34 cellular contexts compared by ENCODE assay signal in genomic region chr11:63527667-63528066, GRCh38. TPM values are rescaled to one million over a fixed set of nuclear protein-coding genes. Genes with fewer than 3 reads are reported as not detected.
DNase-seq lines count a peak whose midpoint lies in the region; ATAC-seq, FAIRE-seq and TF ChIP-seq lines count a peak whose summit lies in the region.
"Had no signal": no experiment of that assay in that cellular context is flagged by ENCODE, and none has a peak within 500 bp of the region (broad histone marks: within the 10 kb centered on the region; RNA-seq: fewer than 3 reads in every experiment).

No MANE protein-coding gene starts in this region.

- peaks cover 18% of the 10 kb centered on the region for H3K4me1 Mint-ChIP-seq in activated CD4-positive, alpha-beta memory T cell treated with anti-CD3 and anti-CD28 coated beads, Interleukin-2, amount 10 ng/mL, durations not matched to agents 7 days and 5 days

- H3K4me3 Mint-ChIP-seq in activated CD4-positive, alpha-beta memory T cell treated with anti-CD3 and anti-CD28 coated beads, Interleukin-2, amount 10 ng/mL, durations not matched to agents 7 days and 5 days, result no peak overlapping the region
- H3K4me3 Mint-ChIP-seq: activated B cell treated with CpG ODN at 0.5 μM for 24 hours; activated CD4-positive, alpha-beta T cell treated with anti-CD3 and anti-CD28 coated beads, Interleukin-2, amount 10 ng/mL, durations not matched to agents 7 days and 5 days; activated naive CD8-positive, alpha-beta T cell; CD4-positive, alpha-beta T cell; IgD-negative memory B cell; nephron; stimulated activated effector memory CD8-positive, alpha-beta T cell treated with anti-CD3 and anti-CD28 coated beads, Interleukin-12 subunit alpha, Interleukin-12 subunit beta, amount 100 ng/mL, for 72 hours had no signal

- no peaks in the 10 kb centered on the region for H3K27me3 Mint-ChIP-seq in activated CD4-positive, alpha-beta memory T cell treated with anti-CD3 and anti-CD28 coated beads, Interleukin-2, amount 10 ng/mL, durations not matched to agents 7 days and 5 days
- H3K27me3 Mint-ChIP-seq: activated CD4-positive, alpha-beta T cell treated with anti-CD3 and anti-CD28 coated beads, Interleukin-2, amount 10 ng/mL, durations not matched to agents 7 days and 5 days; activated naive CD8-positive, alpha-beta T cell; CD4-positive, alpha-beta T cell had no signal

- peak overlapping the region; percentile 75 for H3K4me2 ChIP-seq in A549
- H3K4me2 ChIP-seq in mesenchymal stem cell (ENCODE audit: low read length, poor library complexity, severe bottlenecking), result peak overlapping the region; percentile 34

- CTCF ChIA-PET in A549 (lab: Yijun Ruan, JAX), result no interaction called here
- CTCF ChIA-PET in activated CD4-positive, alpha-beta memory T cell treated with anti-CD3 and anti-CD28 coated beads, Interleukin-2, amount 10 ng/mL, durations not matched to agents 7 days and 5 days (lab: Charles Lee), result no interaction called here

- H3K27ac Mint-ChIP-seq in activated CD4-positive, alpha-beta memory T cell treated with anti-CD3 and anti-CD28 coated beads, Interleukin-2, amount 10 ng/mL, durations not matched to agents 7 days and 5 days, result no peak overlapping the region
- H3K27ac Mint-ChIP-seq: activated B cell treated with CpG ODN at 0.5 μM for 24 hours; activated CD4-positive, alpha-beta T cell treated with anti-CD3 and anti-CD28 coated beads, Interleukin-2, amount 10 ng/mL, durations not matched to agents 7 days and 5 days; activated naive CD8-positive, alpha-beta T cell; CD4-positive, alpha-beta T cell; IgD-negative memory B cell; stimulated activated effector memory CD8-positive, alpha-beta T cell treated with anti-CD3 and anti-CD28 coated beads, Interleukin-12 subunit alpha, Interleukin-12 subunit beta, amount 100 ng/mL, for 72 hours had no signal

- peaks cover 8% of the 10 kb centered on the region for H3K9me3 Mint-ChIP-seq in activated CD4-positive, alpha-beta memory T cell treated with anti-CD3 and anti-CD28 coated beads, Interleukin-2, amount 10 ng/mL, durations not matched to agents 7 days and 5 days
- H3K9me3 Mint-ChIP-seq: CD4-positive, alpha-beta T cell; stimulated activated effector memory CD8-positive, alpha-beta T cell treated with anti-CD3 and anti-CD28 coated beads, Interleukin-12 subunit alpha, Interleukin-12 subunit beta, amount 100 ng/mL, for 72 hours had no signal

- peak overlapping the region; percentile 77 for H2AK5ac ChIP-seq in mesenchymal stem cell (ENCODE audit: low read length, severe bottlenecking)

- no peak overlapping the region for H3K14ac ChIP-seq in mesenchymal stem cell (ENCODE audit: low read length in 2 of 2)

- H2BK5ac ChIP-seq in mesenchymal stem cell (ENCODE audit: low read depth, low read length, poor library complexity, severe bottlenecking), result peak overlapping the region; percentile 76

- no peak overlapping the region for H3K4ac ChIP-seq in mesenchymal stem cell (ENCODE audit: low read depth in 1 of 2, low read length in 2 of 2)

- H3K4me1 ChIP-seq in A549 (peaks cover 46% of the 10 kb centered on the region), mesenchymal stem cell (ENCODE audit: control insufficient read depth, insufficient read depth, low read depth, low read length) (peaks cover 6% of the 10 kb centered on the region)

- H3K36me3 ChIP-seq in mesenchymal stem cell (ENCODE audit: control insufficient read depth in 1 of 2, insufficient read depth in 2 of 2, low read depth in 1 of 2, low read length in 2 of 2), result no peaks in the 10 kb centered on the region
- H3K36me3 ChIP-seq: SJCRH30 had no signal

- no peak overlapping the region for H3K9ac ChIP-seq in mesenchymal stem cell (ENCODE audit: low read length)

- H3K36me3 Mint-ChIP-seq in activated CD4-positive, alpha-beta memory T cell treated with anti-CD3 and anti-CD28 coated beads, Interleukin-2, amount 10 ng/mL, durations not matched to agents 7 days and 5 days (ENCODE audit: low read depth), result no peaks in the 10 kb centered on the region
- H3K36me3 Mint-ChIP-seq: activated naive CD8-positive, alpha-beta T cell; IgD-negative memory B cell; stimulated activated effector memory CD8-positive, alpha-beta T cell treated with anti-CD3 and anti-CD28 coated beads, Interleukin-12 subunit alpha, Interleukin-12 subunit beta, amount 100 ng/mL, for 72 hours had no signal

- no peak overlapping the region for H4K91ac ChIP-seq in mesenchymal stem cell (ENCODE audit: low read length)

- no peak for TF ChIP-seq CTCF in A549 (IDR thresholded peaks at IDR 0.05)
- no peak for TF ChIP-seq CTCF in epithelial cell of proximal tubule (conservative IDR thresholded peaks at IDR 0.05; ENCODE audit: low read depth, low read length)

- H2BK15ac ChIP-seq in mesenchymal stem cell (ENCODE audit: low read depth, poor library complexity, severe bottlenecking), result no peak overlapping the region

- DNase-seq in A549 (ENCODE audit: low read depth in 1 of 2, low spot score in 1 of 2) (no peak), HT-29 (ENCODE audit: low spot score) (peak; percentile 22), epithelial cell of proximal tubule (ENCODE audit: low read depth) (no peak), mesenchymal stem cell (no peak), amniotic stem cell (lab: John Stamatoyannopoulos, UW) (no peak), GM19240 (ENCODE audit: insufficient read length, low spot score) (no peak), NCI-H2227 (lab: John Stamatoyannopoulos, UW; ENCODE audit: unreplicated experiment) (no peak)
- DNase-seq in activated CD4-positive, alpha-beta memory T cell treated with anti-CD3 and anti-CD28 coated beads, Interleukin-2, amount 10 ng/mL, durations not matched to agents 7 days and 5 days, result no peak
- DNase-seq: activated B cell treated with CpG ODN at 0.5 μM for 24 hours; activated CD4-positive, alpha-beta T cell treated with anti-CD3 and anti-CD28 coated beads, Interleukin-2, amount 10 ng/mL, durations not matched to agents 7 days and 5 days; activated effector memory CD4-positive, alpha-beta T cell treated with anti-CD3 and anti-CD28 coated beads, Interleukin-2, amount 50 U/mL, for 16 hours; activated T-cell treated with anti-CD3 and anti-CD28 coated beads, Interleukin-2, amount 50 U/mL, for 1 hour; anterior cingulate cortex; CD4-positive, alpha-beta T cell; glutamatergic neuron; H7; NCI-H446; NCI-H82; SJCRH30 had no signal

- no peak overlapping the region for H2BK120ac ChIP-seq in mesenchymal stem cell (ENCODE audit: low read depth, low read length)

- 46% methylated on average over 2 of the region's 2 CpGs for WGBS in A549 (ENCODE audit: missing lambda C conversion rate)
- 89% methylated on average over 2 of the region's 2 CpGs for WGBS in mesenchymal stem cell

- no peak for FAIRE-seq in A549 (lab: Jason Lieb, UNC)
- FAIRE-seq: bronchial epithelial cell, endothelial cell of umbilical vein had no signal

- H3K27me3 ChIP-seq in mesenchymal stem cell (ENCODE audit: control insufficient read depth in 1 of 2, insufficient read depth in 1 of 2, low read length in 2 of 2), result no peaks in the 10 kb centered on the region
- H3K27me3 ChIP-seq: SJCRH30 had no signal

- H2BK12ac ChIP-seq in mesenchymal stem cell (ENCODE audit: low read length in 2 of 2), result no peak overlapping the region

- H3K23ac ChIP-seq in mesenchymal stem cell (ENCODE audit: low read length in 2 of 2), result no peak overlapping the region

- H3K79me1 ChIP-seq in mesenchymal stem cell (replicated peaks; ENCODE audit: low read length, poor library complexity, severe bottlenecking), result no peaks in the 10 kb centered on the region

- no peak overlapping the region for H2AFZ ChIP-seq in mesenchymal stem cell (ENCODE audit: low read depth, low read length)

- H3K9me3 ChIP-seq in A549 (peaks cover 14% of the 10 kb centered on the region), mesenchymal stem cell (ENCODE audit: control insufficient read depth, low read length) (no peaks in the 10 kb centered on the region)
- H3K9me3 ChIP-seq: SJCRH30 had no signal

- no peak for TF ChIP-seq EP300 in A549 (IDR thresholded peaks at IDR 0.05)

- POLR2A ChIA-PET in A549 (lab: Yijun Ruan, JAX), result no interaction called here
- POLR2A ChIA-PET in activated CD4-positive, alpha-beta memory T cell treated with anti-CD3 and anti-CD28 coated beads, Interleukin-2, amount 10 ng/mL, durations not matched to agents 7 days and 5 days (lab: Charles Lee), result no interaction called here

- peak overlapping the region; percentile 74 to 77 for H3K27ac ChIP-seq in A549
- peak overlapping the region; percentile 71 for H3K27ac ChIP-seq in mesenchymal stem cell (ENCODE audit: low read length, poor library complexity, severe bottlenecking)
- H3K27ac ChIP-seq: SJCRH30 had no signal

- peak; percentile 58 to 64; a peak in 4 of 6 replicates for ATAC-seq in A549
- ATAC-seq: stimulated activated effector memory CD8-positive, alpha-beta T cell treated with anti-CD3 and anti-CD28 coated beads, Interleukin-12 subunit alpha, Interleukin-12 subunit beta, amount 100 ng/mL, for 72 hours had no signal

- H3K4me3 ChIP-seq in A549, result no peak overlapping the region
- peak overlapping the region; percentile 31 for H3K4me3 ChIP-seq in epithelial cell of proximal tubule (ENCODE audit: low read depth, low read length)
- no peak overlapping the region for H3K4me3 ChIP-seq in mesenchymal stem cell (ENCODE audit: insufficient read depth in 1 of 2, low read depth in 1 of 2, low read length in 2 of 2)
- H3K4me3 ChIP-seq: lung, SJCRH30 had no signal

- TF ChIP-seq RAD21 in A549 (conservative IDR thresholded peaks at IDR 0.05 in 1 of 2, IDR thresholded peaks at IDR 0.05 in 1 of 2), result no peak

- H3K18ac ChIP-seq in mesenchymal stem cell (ENCODE audit: low read depth in 1 of 2, low read length in 2 of 2), result no peak overlapping the region

- H4K8ac ChIP-seq in mesenchymal stem cell (ENCODE audit: low read length), result no peak overlapping the region

- no peak for TF ChIP-seq POLR2A in A549 (IDR thresholded peaks at IDR 0.05; ENCODE audit: low read length)

RNA-seq across cellular contexts. Expression of gene PLAAT4, which starts 8.9 kb away (rescaled TPM):
- polyA plus RNA-seq in A549 (2011; rRNA removed) (1.6 and 2.4 TPM in 2 replicates), A549 (2017; fragmentation: RNase III; extraction: RNeasy Plus Mini Kit Qiagen cat#74134 plus additional on column Dnase treatment) (0.74 to 1.8 TPM (median 1.4 TPM) in 3 replicates)
- polyA plus RNA-seq in A549 (2012; cell fraction: cytosol; rRNA removed), result 0.91 and 1.4 TPM in 2 replicates
- 0.48 and 0.80 TPM in 2 replicates for polyA plus RNA-seq in A549 (2012; cell fraction: nucleus; rRNA removed)
- 1.0 and 1.3 TPM in 2 replicates for polyA minus RNA-seq in A549 (2011; rRNA and poly(A)+ RNA removed)
- total RNA-seq in HT-29 (2014; rRNA removed; shearing (Covaris generic)), result 61.8 and 73.6 TPM in 2 replicates
- 31.7 and 32.7 TPM in 2 replicates for total RNA-seq in epithelial cell of proximal tubule
- polyA plus RNA-seq in mesenchymal stem cell (2013, experiment 1 of 2), result 13.1 TPM
- 14.3 TPM for polyA plus RNA-seq in mesenchymal stem cell (2013, experiment 2 of 2)
- 100 to 1,000 TPM; 104 to 106 TPM for total RNA-seq in activated CD4-positive, alpha-beta memory T cell treated with anti-CD3 and anti-CD28 coated beads, Interleukin-2, amount 10 ng/mL, durations not matched to agents 7 days and 5 days

RNA-seq across cellular contexts. Expression of gene LGALS12, which starts 21.8 kb away (rescaled TPM):
- polyA plus RNA-seq in A549 (2011; rRNA removed) (not detected in 2 replicates), A549 (2017; fragmentation: RNase III; extraction: RNeasy Plus Mini Kit Qiagen cat#74134 plus additional on column Dnase treatment) (not detected in 3 replicates)
- 0.03 and 0.05 TPM in 2 replicates for polyA plus RNA-seq in A549 (2012; cell fraction: cytosol; rRNA removed)
- polyA plus RNA-seq in A549 (2012; cell fraction: nucleus; rRNA removed), result 0.04 TPM in 1 of 2 replicates, not detected in the other
- polyA minus RNA-seq in A549 (2011; rRNA and poly(A)+ RNA removed), result not detected in 2 replicates
- not detected in 2 replicates for total RNA-seq in HT-29 (2014; rRNA removed; shearing (Covaris generic))
- total RNA-seq in epithelial cell of proximal tubule, result 0.07 TPM in 1 of 2 replicates, not detected in the other
- polyA plus RNA-seq in mesenchymal stem cell (2013, experiment 1 of 2), result not detected
- not detected for polyA plus RNA-seq in mesenchymal stem cell (2013, experiment 2 of 2)
- not detected for total RNA-seq in activated CD4-positive, alpha-beta memory T cell treated with anti-CD3 and anti-CD28 coated beads, Interleukin-2, amount 10 ng/mL, durations not matched to agents 7 days and 5 days
- total RNA-seq: A172; activated B cell treated with CpG ODN at 0.5 μM for 24 hours; activated CD4-positive, alpha-beta T cell treated with anti-CD3 and anti-CD28 coated beads, Interleukin-2, amount 10 ng/mL, durations not matched to agents 7 days and 5 days; bronchial epithelial cell; CD4-positive, alpha-beta T cell; Daoy; endothelial cell of umbilical vein; kidney epithelial cell; osteocyte; renal cortical epithelial cell had no signal
- polyA plus RNA-seq: endothelial cell of umbilical vein had no signal

RNA-seq across cellular contexts. Expression of gene PLAAT2, which starts 35.5 kb away (rescaled TPM):
- polyA plus RNA-seq in A549 (2011; rRNA removed) (0.56 and 0.57 TPM in 2 replicates), A549 (2017; fragmentation: RNase III; extraction: RNeasy Plus Mini Kit Qiagen cat#74134 plus additional on column Dnase treatment) (0.14 to 0.42 TPM (median 0.26 TPM) in 3 replicates)
- polyA plus RNA-seq in A549 (2012; cell fraction: cytosol; rRNA removed), result 0.71 and 1.3 TPM in 2 replicates
- polyA plus RNA-seq in A549 (2012; cell fraction: nucleus; rRNA removed), result 1.6 and 1.8 TPM in 2 replicates
- 0.39 TPM in 1 of 2 replicates, not detected in the other for polyA minus RNA-seq in A549 (2011; rRNA and poly(A)+ RNA removed)
- total RNA-seq in HT-29 (2014; rRNA removed; shearing (Covaris generic)), result 0.57 and 4.2 TPM in 2 replicates
- total RNA-seq in epithelial cell of proximal tubule, result 0.29 TPM in 1 of 2 replicates, not detected in the other
- polyA plus RNA-seq in mesenchymal stem cell (2013, experiment 1 of 2), result not detected
- not detected for polyA plus RNA-seq in mesenchymal stem cell (2013, experiment 2 of 2)
- not detected for total RNA-seq in activated CD4-positive, alpha-beta memory T cell treated with anti-CD3 and anti-CD28 coated beads, Interleukin-2, amount 10 ng/mL, durations not matched to agents 7 days and 5 days
- total RNA-seq: activated B cell treated with CpG ODN at 0.5 μM for 24 hours, Daoy, endothelial cell of umbilical vein, H7, kidney epithelial cell, osteocyte, renal cortical epithelial cell, SJCRH30, skeletal muscle tissue, subcutaneous adipose tissue, urinary bladder had no signal
- polyA plus RNA-seq: urinary bladder had no signal

RNA-seq across cellular contexts. Expression of gene PLAAT5, which starts 36.7 kb away (rescaled TPM):
- 0.12 and 0.25 TPM in 2 replicates for polyA plus RNA-seq in A549 (2011; rRNA removed)
- 0.04 TPM in 1 of 2 replicates, not detected in the other for polyA plus RNA-seq in A549 (2012; cell fraction: cytosol; rRNA removed)
- not detected in 2 replicates for polyA plus RNA-seq in A549 (2012; cell fraction: nucleus; rRNA removed)
- 0.04 to 0.08 TPM in 2 of 3 replicates, not detected in the other for polyA plus RNA-seq in A549 (2017; fragmentation: RNase III; extraction: RNeasy Plus Mini Kit Qiagen cat#74134 plus additional on column Dnase treatment)
- 0.15 TPM in 1 of 2 replicates, not detected in the other for polyA minus RNA-seq in A549 (2011; rRNA and poly(A)+ RNA removed)
- total RNA-seq in HT-29 (2014; rRNA removed; shearing (Covaris generic)), result 0.21 and 0.79 TPM in 2 replicates
- total RNA-seq in epithelial cell of proximal tubule, result 0.06 and 1.6 TPM in 2 replicates
- not detected for polyA plus RNA-seq in mesenchymal stem cell (2013, experiment 1 of 2)
- polyA plus RNA-seq in mesenchymal stem cell (2013, experiment 2 of 2), result not detected
- not detected for total RNA-seq in activated CD4-positive, alpha-beta memory T cell treated with anti-CD3 and anti-CD28 coated beads, Interleukin-2, amount 10 ng/mL, durations not matched to agents 7 days and 5 days
- total RNA-seq: A172; activated B cell treated with CpG ODN at 0.5 μM for 24 hours; activated CD4-positive, alpha-beta T cell treated with anti-CD3 and anti-CD28 coated beads, Interleukin-2, amount 10 ng/mL, durations not matched to agents 7 days and 5 days; bronchial epithelial cell; Daoy; endothelial cell of umbilical vein; osteocyte had no signal
- polyA plus RNA-seq: endothelial cell of umbilical vein, IgD-negative memory B cell had no signal
